Comparison of ENCODE assay signal across 1 cellular context in genomic region chr12:100266163-100266801, GRCh38.
TF ChIP-seq lines count a peak whose summit lies in the region.

No MANE protein-coding gene starts in this region.

TF ChIP-seq in K562, 482 proteins besides CTCF, POLR2A, EP300 and RAD21 (continued from another document):
- 0 out of 2 replicates have a peak, but pooled peaks have one; percentile 7 for TF ChIP-seq ATF3 (IDR thresholded peaks at IDR 0.05)
- no peak for TF ChIP-seq ATF3 (CRISPR knock-in tag; conservative IDR thresholded peaks at IDR 0.05)
- TF ChIP-seq PRDM10 (IDR thresholded peaks at IDR 0.05; ENCODE audit: partially characterized antibody), result peak; percentile 17
- TF ChIP-seq ZNF592 (IDR thresholded peaks at IDR 0.05), result 0 out of 2 replicates have a peak, but pooled peaks have one; percentile 26
- TF ChIP-seq ZBTB2 (IDR thresholded peaks at IDR 0.05), result 0 out of 2 replicates have a peak, but pooled peaks have one; percentile 27
- TF ChIP-seq IFI16 (CRISPR knock-in tag; IDR thresholded peaks at IDR 0.05), result no peak
- TF ChIP-seq NCOA1 (IDR thresholded peaks at IDR 0.05; ENCODE audit: low read depth), result no peak
- peak; percentile 44; the same call in 1 of the 2 replicates for TF ChIP-seq BACH1 (tag; IDR thresholded peaks at IDR 0.05)
- TF ChIP-seq TRIM24 (IDR thresholded peaks at IDR 0.05), result 0 out of 4 replicates have a peak, but pooled peaks of 1 of the 2 experiments have one; percentile 4
- no peak for TF ChIP-seq MTA2 (IDR thresholded peaks at IDR 0.05; ENCODE audit: low read depth)
- no peak for TF ChIP-seq SRSF9 (IDR thresholded peaks at IDR 0.05; ENCODE audit: borderline replicate concordance, low read depth, low read length)
- TF ChIP-seq MYNN (IDR thresholded peaks at IDR 0.05), result 0 out of 2 replicates have a peak, but pooled peaks have one; percentile 10
- no peak for TF ChIP-seq MYNN (CRISPR knock-in tag; IDR thresholded peaks at IDR 0.05)
- TF ChIP-seq KDM5B (IDR thresholded peaks at IDR 0.05; ENCODE audit: insufficient replicate concordance, low read depth, low read length), result peak; percentile 18
- 0 out of 2 replicates have a peak, but pooled peaks have one; percentile 11 for TF ChIP-seq CTBP1 (IDR thresholded peaks at IDR 0.05; ENCODE audit: borderline replicate concordance)
- peak in 1 of 2 experiments; percentile 58; a peak in 2 of 4 replicates for TF ChIP-seq MLLT1 (IDR thresholded peaks at IDR 0.05)
- 0 out of 2 replicates have a peak, but pooled peaks have one; percentile 3 for TF ChIP-seq L3MBTL2 (IDR thresholded peaks at IDR 0.05)
- TF ChIP-seq THAP7 (CRISPR knock-in tag; IDR thresholded peaks at IDR 0.05), result 0 out of 2 replicates have a peak, but pooled peaks have one; percentile 24
- TF ChIP-seq NFRKB (IDR thresholded peaks at IDR 0.05; ENCODE audit: low read depth), result peak; percentile 56; the same call in 1 of the 2 replicates
